1 cellular context compared by ENCODE assay signal in the genomic region with DNA sequence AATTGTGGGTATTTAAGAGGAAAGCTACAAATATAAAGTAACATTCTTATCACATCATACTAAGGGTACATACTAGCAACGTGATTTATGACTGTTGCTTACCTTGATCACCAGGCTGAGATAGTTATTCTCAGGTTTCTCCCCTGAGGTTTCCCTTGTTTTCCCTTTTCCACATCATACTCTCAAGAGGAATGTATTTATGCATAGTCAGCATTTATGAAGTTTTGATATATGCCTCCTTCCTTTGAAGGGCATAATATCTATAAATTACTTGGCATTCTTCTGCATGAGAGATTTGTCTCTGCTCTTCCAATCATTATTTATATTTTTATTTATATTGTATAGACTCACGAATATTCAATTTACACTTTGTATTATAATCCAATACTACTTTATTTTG.
A peak's percentile ranks its signal among the peaks of the same experiment; 100 is the strongest.
TF ChIP-seq lines count a peak whose summit lies in the region.

No MANE protein-coding gene starts in this region.

TF ChIP-seq in HepG2, 621 proteins besides CTCF, POLR2A, EP300 and RAD21 (continued from another document):
- TF ChIP-seq, protein P1, sequence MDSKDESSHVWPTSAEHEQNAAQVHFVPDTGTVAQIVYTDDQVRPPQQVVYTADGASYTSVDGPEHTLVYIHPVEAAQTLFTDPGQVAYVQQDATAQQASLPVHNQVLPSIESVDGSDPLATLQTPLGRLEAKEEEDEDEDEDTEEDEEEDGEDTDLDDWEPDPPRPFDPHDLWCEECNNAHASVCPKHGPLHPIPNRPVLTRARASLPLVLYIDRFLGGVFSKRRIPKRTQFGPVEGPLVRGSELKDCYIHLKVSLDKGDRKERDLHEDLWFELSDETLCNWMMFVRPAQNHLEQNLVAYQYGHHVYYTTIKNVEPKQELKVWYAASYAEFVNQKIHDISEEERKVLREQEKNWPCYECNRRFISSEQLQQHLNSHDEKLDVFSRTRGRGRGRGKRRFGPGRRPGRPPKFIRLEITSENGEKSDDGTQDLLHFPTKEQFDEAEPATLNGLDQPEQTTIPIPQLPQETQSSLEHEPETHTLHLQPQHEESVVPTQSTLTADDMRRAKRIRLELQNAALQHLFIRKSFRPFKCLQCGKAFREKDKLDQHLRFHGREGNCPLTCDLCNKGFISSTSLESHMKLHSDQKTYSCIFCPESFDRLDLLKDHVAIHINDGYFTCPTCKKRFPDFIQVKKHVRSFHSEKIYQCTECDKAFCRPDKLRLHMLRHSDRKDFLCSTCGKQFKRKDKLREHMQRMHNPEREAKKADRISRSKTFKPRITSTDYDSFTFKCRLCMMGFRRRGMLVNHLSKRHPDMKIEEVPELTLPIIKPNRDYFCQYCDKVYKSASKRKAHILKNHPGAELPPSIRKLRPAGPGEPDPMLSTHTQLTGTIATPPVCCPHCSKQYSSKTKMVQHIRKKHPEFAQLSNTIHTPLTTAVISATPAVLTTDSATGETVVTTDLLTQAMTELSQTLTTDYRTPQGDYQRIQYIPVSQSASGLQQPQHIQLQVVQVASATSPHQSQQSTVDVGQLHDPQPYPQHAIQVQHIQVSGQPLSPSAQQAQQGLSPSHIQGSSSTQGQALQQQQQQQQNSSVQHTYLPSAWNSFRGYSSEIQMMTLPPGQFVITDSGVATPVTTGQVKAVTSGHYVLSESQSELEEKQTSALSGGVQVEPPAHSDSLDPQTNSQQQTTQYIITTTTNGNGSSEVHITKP (CRISPR knock-in tag; IDR thresholded peaks at IDR 0.05; ENCODE audit: low read depth): no peak
- TF ChIP-seq, protein P2, sequence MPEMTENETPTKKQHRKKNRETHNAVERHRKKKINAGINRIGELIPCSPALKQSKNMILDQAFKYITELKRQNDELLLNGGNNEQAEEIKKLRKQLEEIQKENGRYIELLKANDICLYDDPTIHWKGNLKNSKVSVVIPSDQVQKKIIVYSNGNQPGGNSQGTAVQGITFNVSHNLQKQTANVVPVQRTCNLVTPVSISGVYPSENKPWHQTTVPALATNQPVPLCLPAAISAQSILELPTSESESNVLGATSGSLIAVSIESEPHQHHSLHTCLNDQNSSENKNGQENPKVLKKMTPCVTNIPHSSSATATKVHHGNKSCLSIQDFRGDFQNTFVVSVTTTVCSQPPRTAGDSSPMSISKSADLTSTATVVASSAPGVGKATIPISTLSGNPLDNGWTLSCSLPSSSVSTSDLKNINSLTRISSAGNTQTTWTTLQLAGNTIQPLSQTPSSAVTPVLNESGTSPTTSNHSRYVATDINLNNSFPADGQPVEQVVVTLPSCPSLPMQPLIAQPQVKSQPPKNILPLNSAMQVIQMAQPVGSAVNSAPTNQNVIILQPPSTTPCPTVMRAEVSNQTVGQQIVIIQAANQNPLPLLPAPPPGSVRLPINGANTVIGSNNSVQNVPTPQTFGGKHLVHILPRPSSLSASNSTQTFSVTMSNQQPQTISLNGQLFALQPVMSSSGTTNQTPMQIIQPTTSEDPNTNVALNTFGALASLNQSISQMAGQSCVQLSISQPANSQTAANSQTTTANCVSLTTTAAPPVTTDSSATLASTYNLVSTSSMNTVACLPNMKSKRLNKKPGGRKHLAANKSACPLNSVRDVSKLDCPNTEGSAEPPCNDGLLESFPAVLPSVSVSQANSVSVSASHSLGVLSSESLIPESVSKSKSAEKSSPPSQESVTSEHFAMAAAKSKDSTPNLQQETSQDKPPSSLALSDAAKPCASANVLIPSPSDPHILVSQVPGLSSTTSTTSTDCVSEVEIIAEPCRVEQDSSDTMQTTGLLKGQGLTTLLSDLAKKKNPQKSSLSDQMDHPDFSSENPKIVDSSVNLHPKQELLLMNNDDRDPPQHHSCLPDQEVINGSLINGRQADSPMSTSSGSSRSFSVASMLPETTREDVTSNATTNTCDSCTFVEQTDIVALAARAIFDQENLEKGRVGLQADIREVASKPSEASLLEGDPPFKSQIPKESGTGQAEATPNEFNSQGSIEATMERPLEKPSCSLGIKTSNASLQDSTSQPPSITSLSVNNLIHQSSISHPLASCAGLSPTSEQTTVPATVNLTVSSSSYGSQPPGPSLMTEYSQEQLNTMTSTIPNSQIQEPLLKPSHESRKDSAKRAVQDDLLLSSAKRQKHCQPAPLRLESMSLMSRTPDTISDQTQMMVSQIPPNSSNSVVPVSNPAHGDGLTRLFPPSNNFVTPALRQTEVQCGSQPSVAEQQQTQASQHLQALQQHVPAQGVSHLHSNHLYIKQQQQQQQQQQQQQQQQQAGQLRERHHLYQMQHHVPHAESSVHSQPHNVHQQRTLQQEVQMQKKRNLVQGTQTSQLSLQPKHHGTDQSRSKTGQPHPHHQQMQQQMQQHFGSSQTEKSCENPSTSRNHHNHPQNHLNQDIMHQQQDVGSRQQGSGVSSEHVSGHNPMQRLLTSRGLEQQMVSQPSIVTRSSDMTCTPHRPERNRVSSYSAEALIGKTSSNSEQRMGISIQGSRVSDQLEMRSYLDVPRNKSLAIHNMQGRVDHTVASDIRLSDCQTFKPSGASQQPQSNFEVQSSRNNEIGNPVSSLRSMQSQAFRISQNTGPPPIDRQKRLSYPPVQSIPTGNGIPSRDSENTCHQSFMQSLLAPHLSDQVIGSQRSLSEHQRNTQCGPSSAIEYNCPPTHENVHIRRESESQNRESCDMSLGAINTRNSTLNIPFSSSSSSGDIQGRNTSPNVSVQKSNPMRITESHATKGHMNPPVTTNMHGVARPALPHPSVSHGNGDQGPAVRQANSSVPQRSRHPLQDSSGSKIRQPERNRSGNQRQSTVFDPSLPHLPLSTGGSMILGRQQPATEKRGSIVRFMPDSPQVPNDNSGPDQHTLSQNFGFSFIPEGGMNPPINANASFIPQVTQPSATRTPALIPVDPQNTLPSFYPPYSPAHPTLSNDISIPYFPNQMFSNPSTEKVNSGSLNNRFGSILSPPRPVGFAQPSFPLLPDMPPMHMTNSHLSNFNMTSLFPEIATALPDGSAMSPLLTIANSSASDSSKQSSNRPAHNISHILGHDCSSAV (CRISPR knock-in tag; IDR thresholded peaks at IDR 0.05; ENCODE audit: borderline replicate concordance): no peak
- TF ChIP-seq MAFF (IDR thresholded peaks at IDR 0.05; ENCODE audit: low read depth, low read length): peak; percentile 99
